ENCODE assay signal across 9 cellular contexts in genomic region chr6:24910331-24910849, GRCh38. TPM values are rescaled to one million over a fixed set of nuclear protein-coding genes. Genes with fewer than 3 reads are reported as not detected.
A peak's percentile ranks its signal among the peaks of the same experiment; 100 is the strongest.
DNase-seq lines count a peak whose midpoint lies in the region; ATAC-seq and TF ChIP-seq lines count a peak whose summit lies in the region.
"Had no signal": no experiment of that assay in that cellular context is flagged by ENCODE, and none has a peak within 500 bp of the region (broad histone marks: within the 10 kb centered on the region; RNA-seq: fewer than 3 reads in every experiment).

No MANE protein-coding gene starts in this region.

- intact Hi-C loops in Calu3 (cut with micrococcal nuclease; ENCODE audit: unreplicated experiment) = loop anchor here (2.0 kb wide), 1 partner anchor 80 kb away; no protein-coding TSS in a partner anchor
- intact Hi-C loops in colonic mucosa (cut with DNase I) = no loop called here
- intact Hi-C loops in tibial artery (cut with DNase I; ENCODE audit: low total_unique reads) = no loop called here

- H3K36me3 ChIP-seq in colonic mucosa (no peaks in the 10 kb centered on the region), mesenchymal stem cell (ENCODE audit: control insufficient read depth in 1 of 2, insufficient read depth in 2 of 2, low read depth in 1 of 2, low read length in 2 of 2) (no peaks in the 10 kb centered on the region), tibial artery (no peaks in the 10 kb centered on the region)

- no peak overlapping the region for H4K91ac ChIP-seq in mesenchymal stem cell (ENCODE audit: low read length)

- no peak overlapping the region for H2BK15ac ChIP-seq in mesenchymal stem cell (ENCODE audit: low read depth, poor library complexity, severe bottlenecking)

- CTCF ChIA-PET in Calu3 (lab: Charles Lee) = interaction anchor here (0.6 to 3.9 kb wide), 17 partner anchors 9 to 369 kb away, joined by 3 to 32 read pairs (median 3); no protein-coding TSS in a partner anchor

- H3K4me1 ChIP-seq in colonic mucosa (no peaks in the 10 kb centered on the region), mesenchymal stem cell (ENCODE audit: control insufficient read depth, insufficient read depth, low read depth, low read length) (peaks cover 14% of the 10 kb centered on the region), tibial artery (peaks cover 0 to 44% (median 25%) of the 10 kb centered on the region in 4 donors)

- peak; percentile 34 for ATAC-seq in GM21737 (IDR thresholded peaks at IDR 0.05; ENCODE audit: unreplicated experiment)

- H3K14ac ChIP-seq in mesenchymal stem cell (ENCODE audit: low read length in 2 of 2) = no peak overlapping the region

- no peak overlapping the region for H2AFZ ChIP-seq in mesenchymal stem cell (ENCODE audit: low read depth, low read length)

- WGBS in mesenchymal stem cell = 2% methylated on average over 29 of the region's 29 CpGs

- no peak overlapping the region for H4K8ac ChIP-seq in mesenchymal stem cell (ENCODE audit: low read length)

- no peaks in the 10 kb centered on the region for H3K9me3 Mint-ChIP-seq in Calu3 (ENCODE audit: low read depth, unreplicated experiment)

- H3K27ac Mint-ChIP-seq in Calu3 (ENCODE audit: unreplicated experiment) = no peak overlapping the region

- H3K9me3 ChIP-seq in colonic mucosa (no peaks in the 10 kb centered on the region), mesenchymal stem cell (ENCODE audit: control insufficient read depth, low read length) (no peaks in the 10 kb centered on the region), tibial artery (no peaks in the 10 kb centered on the region)

- no peak overlapping the region for H2AK5ac ChIP-seq in mesenchymal stem cell (ENCODE audit: low read length, severe bottlenecking)

- peak; percentile 45 for DNase-seq in Calu3
- DNase-seq in colonic mucosa = no peak
- no peak for DNase-seq in mesenchymal stem cell
- DNase-seq in tibial artery = no peak
- DNase-seq in effector CD4-positive, alpha-beta T cell = no peak
- DNase-seq in NOMO-1 treated with DMSO at 0.1 percent for 48 hours (lab: John Stamatoyannopoulos, UW; ENCODE audit: unreplicated experiment) = no peak

- no peak overlapping the region for H3K23ac ChIP-seq in mesenchymal stem cell (ENCODE audit: low read length in 2 of 2)

- peak overlapping the region; percentile 45 for H3K4me3 ChIP-seq in colonic mucosa
- peak overlapping the region; percentile 2 to 93 for H3K4me3 ChIP-seq in mesenchymal stem cell (ENCODE audit: insufficient read depth in 1 of 2, low read depth in 1 of 2, low read length in 2 of 2)
- peak overlapping the region; percentile 54 to 60 for H3K4me3 ChIP-seq in tibial artery

- peak overlapping the region in 1 of 2 donors; percentile 61 for H3K9ac ChIP-seq in colonic mucosa (ENCODE audit: low read depth in 2 of 2, low read length in 2 of 2)
- peak overlapping the region; percentile 89 for H3K9ac ChIP-seq in mesenchymal stem cell (ENCODE audit: low read length)

- peak overlapping the region; percentile 76 for H3K4me3 Mint-ChIP-seq in Calu3 (ENCODE audit: low read depth, unreplicated experiment)

- 0 out of 2 replicates have a peak, but pooled peaks have one; percentile 5 for TF ChIP-seq POLR2A in Raji (IDR thresholded peaks at IDR 0.05; ENCODE audit: insufficient read depth, low read depth, low read length)

- peak overlapping the region; percentile 94 for H3K4me2 ChIP-seq in mesenchymal stem cell (ENCODE audit: low read length, poor library complexity, severe bottlenecking)

- no peaks in the 10 kb centered on the region for H3K79me1 ChIP-seq in mesenchymal stem cell (replicated peaks; ENCODE audit: low read length, poor library complexity, severe bottlenecking)

- H3K27me3 ChIP-seq in colonic mucosa (peaks cover 12% of the 10 kb centered on the region), mesenchymal stem cell (ENCODE audit: control insufficient read depth in 1 of 2, insufficient read depth in 1 of 2, low read length in 2 of 2) (peaks cover 18 to 52% of the 10 kb centered on the region in 2 experiments), tibial artery (no peaks in the 10 kb centered on the region)

- H3K18ac ChIP-seq in mesenchymal stem cell (ENCODE audit: low read depth in 1 of 2, low read length in 2 of 2) = no peak overlapping the region

- peak overlapping the region; percentile 12 for H2BK120ac ChIP-seq in mesenchymal stem cell (ENCODE audit: low read depth, low read length)

- BruUV-seq in Calu3 (replicated peaks; lab: Mats Ljungman, UMichigan) = no TSS peak

- peaks cover 15% of the 10 kb centered on the region for H3K36me3 Mint-ChIP-seq in Calu3 (ENCODE audit: insufficient read depth, unreplicated experiment)

- peaks cover 100% of the 10 kb centered on the region for H3K27me3 Mint-ChIP-seq in Calu3 (ENCODE audit: unreplicated experiment)

- TF ChIP-seq CTCF in Calu3 (IDR thresholded peaks at IDR 0.05; ENCODE audit: unreplicated experiment) = no peak
- no peak for TF ChIP-seq CTCF in colonic mucosa (IDR thresholded peaks at IDR 0.05)
- TF ChIP-seq CTCF in tibial artery (IDR thresholded peaks at IDR 0.05) = no peak

- no peak overlapping the region for H3K27ac ChIP-seq in colonic mucosa
- no peak overlapping the region for H3K27ac ChIP-seq in mesenchymal stem cell (ENCODE audit: low read length, poor library complexity, severe bottlenecking)
- peak overlapping the region; percentile 45 to 53 for H3K27ac ChIP-seq in tibial artery

- peaks cover 7% of the 10 kb centered on the region for H3K4me1 Mint-ChIP-seq in Calu3 (ENCODE audit: low read depth, unreplicated experiment)

- peak overlapping the region in 1 of 2 experiments; percentile 17 for H3K4ac ChIP-seq in mesenchymal stem cell (ENCODE audit: low read depth in 1 of 2, low read length in 2 of 2)

- no peak overlapping the region for H2BK12ac ChIP-seq in mesenchymal stem cell (ENCODE audit: low read length in 2 of 2)

- no peak overlapping the region for H2BK5ac ChIP-seq in mesenchymal stem cell (ENCODE audit: low read depth, low read length, poor library complexity, severe bottlenecking)

RNA-seq across cellular contexts. Expression of gene RIPOR2, which starts 25.4 kb away (rescaled TPM):
- total RNA-seq in Calu3 (2022) (0.47 and 4.7 TPM in 2 replicates), colonic mucosa (1 to 10 TPM; 1.8 to 2.0 TPM)
- polyA plus RNA-seq in mesenchymal stem cell (2013, experiment 1 of 2) = 0.62 TPM
- 0.41 TPM for polyA plus RNA-seq in mesenchymal stem cell (2013, experiment 2 of 2)
- total RNA-seq: HT1080 had no signal

Comparison
In these comparisons a context has a peak if more than half of its experiments do, and no peak if none do; other contexts are left out.
1. H3K27ac ChIP-seq: peak in tibial artery (2 of 2); none in colonic mucosa (single experiment) and mesenchymal stem cell (single experiment).
2. Peak in every context shown above with its lines, with median percentiles within 50 percentile points of each other: H3K4me3 ChIP-seq.